Comparison of ENCODE assay signal across 18 cellular contexts in the genomic region with DNA sequence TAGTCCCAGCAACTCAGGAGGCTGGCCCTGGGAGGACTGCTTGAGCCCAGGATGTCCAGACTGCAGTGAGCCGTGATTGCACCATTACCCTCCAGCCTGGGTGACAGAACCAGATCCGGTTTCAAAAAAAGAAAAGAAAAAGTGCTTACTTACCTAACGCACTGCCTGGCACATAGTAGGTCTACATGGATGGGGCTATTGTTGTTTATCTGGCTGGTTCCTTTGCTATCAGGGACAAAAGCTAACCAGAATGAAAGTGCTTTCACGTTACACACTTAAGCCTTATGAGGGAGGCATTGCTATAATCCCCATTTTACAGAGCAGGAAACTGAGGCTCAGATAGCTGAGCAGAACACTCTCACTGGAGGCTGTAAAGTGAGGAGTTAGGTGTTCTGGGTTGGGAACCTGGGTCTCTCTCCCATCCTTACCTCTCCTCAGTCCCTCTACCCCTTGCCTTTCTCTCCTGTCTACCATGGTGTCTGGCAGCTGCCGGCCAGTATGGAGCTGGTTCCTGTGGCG. TPM values are rescaled to one million over a fixed set of nuclear protein-coding genes. Genes with fewer than 3 reads are reported as not detected.
DNase-seq lines count a peak whose midpoint lies in the region; ATAC-seq and TF ChIP-seq lines count a peak whose summit lies in the region.
"Had no signal": no experiment of that assay in that cellular context is flagged by ENCODE, and none has a peak within 500 bp of the region (broad histone marks: within the 10 kb centered on the region; RNA-seq: fewer than 3 reads in every experiment).

No MANE protein-coding gene starts in this region.

- no peak for TF ChIP-seq RAD21 in IMR-90 (IDR thresholded peaks at IDR 0.05; ENCODE audit: low read length)

- H3K9ac ChIP-seq in IMR-90 (ENCODE audit: low read depth, low read length) = no peak overlapping the region

- DNase-seq in activated naive CD4-positive, alpha-beta T cell treated with anti-CD3 and anti-CD28 coated beads for 36 hours = no peak
- DNase-seq in IMR-90 = no peak
- no peak for DNase-seq in hepatocyte (ENCODE audit: low spot score)
- DNase-seq in spleen = no peak
- no peak for DNase-seq in NCI-H1694 (lab: John Stamatoyannopoulos, UW)
- DNase-seq: activated CD4-positive, CD25-positive, alpha-beta regulatory T cell; activated naive CD8-positive, alpha-beta T cell treated with anti-CD3 and anti-CD28 coated beads for 36 hours; erythroblast; GF-D8; mammary epithelial cell; NCI-H1048; NCI-H2081 treated with DMSO at 0.1 percent for 48 hours; NCI-H526; SHP77 treated with DMSO at 0.1 percent for 48 hours had no signal

- no TSS peak for BruUV-seq in IMR-90 (replicated peaks; lab: Mats Ljungman, UMichigan)

- no peaks in the 10 kb centered on the region for H3K9me3 Mint-ChIP-seq in activated naive CD4-positive, alpha-beta T cell treated with anti-CD3 and anti-CD28 coated beads, Interleukin-2, amount 50 U/mL, for 24 hours
- H3K9me3 Mint-ChIP-seq in activated naive CD4-positive, alpha-beta T cell treated with anti-CD3 and anti-CD28 coated beads for 36 hours = no peaks in the 10 kb centered on the region
- H3K9me3 Mint-ChIP-seq: activated naive CD8-positive, alpha-beta T cell treated with anti-CD3 and anti-CD28 coated beads for 36 hours had no signal

- TF ChIP-seq POLR2A in IMR-90 (IDR thresholded peaks at IDR 0.05; ENCODE audit: low read depth, low read length) (no peak), spleen (IDR thresholded peaks at IDR 0.05) (no peak)

- H3K36me3 ChIP-seq in IMR-90 (ENCODE audit: control insufficient read depth, insufficient read depth, low read length) (no peaks in the 10 kb centered on the region), hepatocyte (replicated peaks; ENCODE audit: insufficient read depth, low read depth) (no peaks in the 10 kb centered on the region), spleen (peaks cover 0 to 51% (median 0%) of the 10 kb centered on the region in 6 donors)

- H3K56ac ChIP-seq in IMR-90 (ENCODE audit: extremely low read depth, insufficient read depth, low read length) = no peak overlapping the region

- H3K23ac ChIP-seq in IMR-90 (ENCODE audit: low read depth, low read length) = 0 out of 2 replicates have a peak overlapping the region, but pooled peaks have one; percentile 39

- H3K18ac ChIP-seq in IMR-90 (ENCODE audit: low read depth, low read length) = no peak overlapping the region

- no peak overlapping the region for H3K4ac ChIP-seq in IMR-90 (ENCODE audit: low read depth, low read length)

- H3K27me3 ChIP-seq in IMR-90 (ENCODE audit: control insufficient read depth, insufficient read depth, low read length) = no peaks in the 10 kb centered on the region
- no peaks in the 10 kb centered on the region for H3K27me3 ChIP-seq in hepatocyte
- no peaks in the 10 kb centered on the region for H3K27me3 ChIP-seq in spleen (replicated peaks in 1 of 7)
- H3K27me3 ChIP-seq: gastroesophageal sphincter had no signal

- no peak overlapping the region for H3K14ac ChIP-seq in IMR-90 (replicated peaks; ENCODE audit: low read depth, low read length)

- H3K79me2 ChIP-seq in hepatocyte = peaks cover 75% of the 10 kb centered on the region

- in situ Hi-C loops in IMR-90 (cut with MboI; ENCODE audit: low sequenced_read_pairs) = no loop called here

- H4K91ac ChIP-seq in IMR-90 (ENCODE audit: insufficient read depth, low read depth, low read length) = no peak overlapping the region

- ATAC-seq in IMR-90 (ENCODE audit: low read depth) (no peak), HG03342 (IDR thresholded peaks at IDR 0.05; ENCODE audit: unreplicated experiment) (no peak), HG02885 (IDR thresholded peaks at IDR 0.05; ENCODE audit: poor library complexity, unreplicated experiment) (no peak)
- ATAC-seq: gastroesophageal sphincter had no signal

- no peak overlapping the region for H2AK9ac ChIP-seq in IMR-90 (replicated peaks; ENCODE audit: low read depth, low read length, poor library complexity)

- H3K4me1 Mint-ChIP-seq in activated naive CD4-positive, alpha-beta T cell treated with anti-CD3 and anti-CD28 coated beads, Interleukin-2, amount 50 U/mL, for 24 hours = peaks cover 61% of the 10 kb centered on the region
- peaks cover 42% of the 10 kb centered on the region for H3K4me1 Mint-ChIP-seq in activated naive CD4-positive, alpha-beta T cell treated with anti-CD3 and anti-CD28 coated beads for 36 hours (ENCODE audit: low read depth)

- WGBS in IMR-90 (ENCODE audit: extremely low coverage in 2 of 2, insufficient read length in 1 of 2), 2 experiments = no CpG with 5 or more reads among the region's 6 CpGs
- WGBS in hepatocyte (ENCODE audit: low lambda C conversion rate, missing lambda C conversion rate) = 95% methylated on average over 6 of the region's 6 CpGs
- 84 to 89% (median 86%) methylated on average over 6 of the region's 6 CpGs for WGBS in spleen, 5 donors

- peaks cover 7% of the 10 kb centered on the region for H3K4me1 ChIP-seq in IMR-90 (ENCODE audit: control insufficient read depth, insufficient read depth, low read length)
- peaks cover 14% of the 10 kb centered on the region for H3K4me1 ChIP-seq in hepatocyte (ENCODE audit: insufficient read depth)
- peaks cover 28 to 84% (median 72%) of the 10 kb centered on the region in 6 donors for H3K4me1 ChIP-seq in spleen

- H4K20me1 ChIP-seq in IMR-90 (ENCODE audit: insufficient read depth, low read length) (peaks cover 74% of the 10 kb centered on the region), hepatocyte (ENCODE audit: insufficient read depth, poor library complexity, severe bottlenecking) (peaks cover 72% of the 10 kb centered on the region)

- peaks cover 8 to 56% of the 10 kb centered on the region in 2 experiments; a peak in 3 of 4 replicates for H3K79me1 ChIP-seq in IMR-90 (ENCODE audit: low read depth in 1 of 2, low read length in 2 of 2)

- H3K27ac ChIP-seq in IMR-90 (ENCODE audit: insufficient read depth, low read length) (no peak overlapping the region), hepatocyte (no peak overlapping the region), spleen (peak overlapping the region in 5 of 8 donors; percentile 5 to 99 (median 99))

- no peaks in the 10 kb centered on the region for H3K27me3 Mint-ChIP-seq in activated naive CD4-positive, alpha-beta T cell treated with anti-CD3 and anti-CD28 coated beads, Interleukin-2, amount 50 U/mL, for 24 hours
- no peaks in the 10 kb centered on the region for H3K27me3 Mint-ChIP-seq in activated naive CD4-positive, alpha-beta T cell treated with anti-CD3 and anti-CD28 coated beads for 36 hours (ENCODE audit: low read depth)
- H3K27me3 Mint-ChIP-seq: activated naive CD8-positive, alpha-beta T cell treated with anti-CD3 and anti-CD28 coated beads for 36 hours had no signal

- peaks cover 17% of the 10 kb centered on the region for H3K9me1 ChIP-seq in IMR-90 (ENCODE audit: insufficient read depth, low read length)

- H2BK15ac ChIP-seq in IMR-90 (ENCODE audit: low read depth, low read length) = no peak overlapping the region

- dilution Hi-C loops in IMR-90 (cut with HindIII; ENCODE audit: low sequenced_read_pairs, unreplicated experiment) = no loop called here

- H3K4me3 ChIP-seq in IMR-90 (ENCODE audit: insufficient read depth, low read depth, low read length) (no peak overlapping the region), hepatocyte (no peak overlapping the region), spleen (no peak overlapping the region)

- no peak overlapping the region for H4K8ac ChIP-seq in IMR-90 (ENCODE audit: low read depth in 2 of 2, low read length in 2 of 2)

- peak overlapping the region; percentile 44 for H3K4me3 Mint-ChIP-seq in activated naive CD4-positive, alpha-beta T cell treated with anti-CD3 and anti-CD28 coated beads, Interleukin-2, amount 50 U/mL, for 24 hours
- H3K4me3 Mint-ChIP-seq in activated naive CD4-positive, alpha-beta T cell treated with anti-CD3 and anti-CD28 coated beads for 36 hours = no peak overlapping the region

- POLR2A ChIA-PET in IMR-90 (lab: Charles Lee; ENCODE audit: unreplicated experiment) = no interaction called here

- H2BK5ac ChIP-seq in IMR-90 (ENCODE audit: low read depth, low read length, poor library complexity, severe bottlenecking) = no peak overlapping the region

- H3K27ac Mint-ChIP-seq in activated naive CD4-positive, alpha-beta T cell treated with anti-CD3 and anti-CD28 coated beads, Interleukin-2, amount 50 U/mL, for 24 hours = no peak overlapping the region
- no peak overlapping the region for H3K27ac Mint-ChIP-seq in activated naive CD4-positive, alpha-beta T cell treated with anti-CD3 and anti-CD28 coated beads for 36 hours
- H3K27ac Mint-ChIP-seq: activated naive CD8-positive, alpha-beta T cell treated with anti-CD3 and anti-CD28 coated beads for 36 hours had no signal

- H2BK20ac ChIP-seq in IMR-90 (ENCODE audit: low read depth, low read length) = no peak overlapping the region

- H2AFZ ChIP-seq in IMR-90 (replicated peaks; ENCODE audit: low read length, poor library complexity) = no peak overlapping the region
- H2AFZ ChIP-seq in hepatocyte = no peak overlapping the region

- H3K9me3 ChIP-seq in IMR-90 (ENCODE audit: control insufficient read depth, insufficient read depth, low read length) = no peaks in the 10 kb centered on the region
- no peaks in the 10 kb centered on the region for H3K9me3 ChIP-seq in hepatocyte (ENCODE audit: low read depth)
- H3K9me3 ChIP-seq in spleen = no peaks in the 10 kb centered on the region
- H3K9me3 ChIP-seq: gastroesophageal sphincter had no signal

- TF ChIP-seq CTCF in IMR-90 (conservative IDR thresholded peaks at IDR 0.05; ENCODE audit: low read depth, low read length) = no peak
- TF ChIP-seq CTCF in hepatocyte (IDR thresholded peaks at IDR 0.05; ENCODE audit: poor library complexity) = no peak
- TF ChIP-seq CTCF in spleen (IDR thresholded peaks at IDR 0.05 in 8 of 11, conservative IDR thresholded peaks at IDR 0.05 in 3 of 11) = no peak

- H3K36me3 Mint-ChIP-seq in activated naive CD4-positive, alpha-beta T cell treated with anti-CD3 and anti-CD28 coated beads, Interleukin-2, amount 50 U/mL, for 24 hours = peaks cover 2% of the 10 kb centered on the region
- peaks cover 3% of the 10 kb centered on the region for H3K36me3 Mint-ChIP-seq in activated naive CD4-positive, alpha-beta T cell treated with anti-CD3 and anti-CD28 coated beads for 36 hours (ENCODE audit: low read depth)

- H2AK5ac ChIP-seq in IMR-90 (ENCODE audit: low read depth, low read length) = no peak overlapping the region

- intact Hi-C loops in activated naive CD4-positive, alpha-beta T cell treated with anti-CD3 and anti-CD28 coated beads for 36 hours (cut with micrococcal nuclease) = no loop called here
- intact Hi-C loops in IMR-90 (cut with micrococcal nuclease) (no loop called here), spleen (cut with DNase I; ENCODE audit: low total_unique reads) (no loop called here)

- H3K4me2 ChIP-seq in IMR-90 (ENCODE audit: low read depth, low read length) (no peak overlapping the region), hepatocyte (peak overlapping the region; percentile 93)

- H3K9me2 ChIP-seq in hepatocyte (replicated peaks; ENCODE audit: insufficient read depth) = no peaks in the 10 kb centered on the region

- CTCF ChIA-PET in activated naive CD4-positive, alpha-beta T cell treated with anti-CD3 and anti-CD28 coated beads for 36 hours (lab: Charles Lee) = interaction anchor here (1.2 to 1.7 kb wide), 2 partner anchors 22 to 138 kb away, joined by 3 to 7 read pairs; no protein-coding TSS in a partner anchor
- CTCF ChIA-PET in IMR-90 (lab: Yijun Ruan, JAX) = no interaction called here

- H4K5ac ChIP-seq in IMR-90 (ENCODE audit: low read depth, low read length) = no peak overlapping the region

- H2BK120ac ChIP-seq in IMR-90 (ENCODE audit: low read depth, low read length) = no peak overlapping the region

RNA-seq across cellular contexts. Expression of a gene that starts 2.8 kb away (rescaled TPM):
- total RNA-seq in activated naive CD4-positive, alpha-beta T cell treated with anti-CD3 and anti-CD28 coated beads for 36 hours = 100 to 1,000 TPM; 144 to 148 TPM
- total RNA-seq in IMR-90 (2012; rRNA removed) = 55.0 and 55.6 TPM in 2 replicates
- polyA plus RNA-seq in IMR-90 (2012; rRNA removed) = 74.2 and 74.6 TPM in 2 replicates
- 26.6 and 50.4 TPM in 2 replicates for polyA plus RNA-seq in IMR-90 (2012; cell fraction: cytosol; rRNA removed)
- polyA plus RNA-seq in IMR-90 (2012; cell fraction: nucleus; rRNA removed; ENCODE audit: low replicate concordance) = 194 and 239 TPM in 2 replicates
- 87.9 and 93.9 TPM in 2 replicates for total RNA-seq in hepatocyte
- 130 and 132 TPM in 2 replicates for polyA plus RNA-seq in hepatocyte
- total RNA-seq in spleen = 100 to 1,000 TPM; 175 to 298 (median 197) TPM
- 100 to 1,000 TPM in 1 of 3 donors, 10 to 100 TPM in 2; 57.1 to 104 (median 89.0) TPM for polyA plus RNA-seq in spleen

RNA-seq across cellular contexts. Expression of a gene that starts 19.4 kb away (rescaled TPM):
- total RNA-seq in activated naive CD4-positive, alpha-beta T cell treated with anti-CD3 and anti-CD28 coated beads for 36 hours = 10 to 100 TPM; 48.9 to 51.3 TPM
- total RNA-seq in IMR-90 (2012; rRNA removed) (18.6 and 19.9 TPM in 2 replicates), hepatocyte (19.5 and 21.7 TPM in 2 replicates), spleen (10 to 100 TPM; 20.6 to 49.4 (median 33.6) TPM)
- polyA plus RNA-seq in IMR-90 (2012; rRNA removed) (51.8 and 63.3 TPM in 2 replicates), hepatocyte (52.8 and 67.7 TPM in 2 replicates), spleen (100 to 1,000 TPM in 2 of 3 donors, 10 to 100 TPM in 1; 65.3 to 114 (median 111) TPM)
- polyA plus RNA-seq in IMR-90 (2012; cell fraction: cytosol; rRNA removed) = 65.6 and 65.8 TPM in 2 replicates
- polyA plus RNA-seq in IMR-90 (2012; cell fraction: nucleus; rRNA removed; ENCODE audit: low replicate concordance) = 180 and 458 TPM in 2 replicates

Comparison
In these comparisons a context has a peak if more than half of its experiments do, and no peak if none do; other contexts are left out.
1. H3K27ac ChIP-seq: peak in spleen (5 of 8); none in IMR-90 (single experiment) and hepatocyte (single experiment).